ENCODE assay signal across 22 cellular contexts in the genomic region with DNA sequence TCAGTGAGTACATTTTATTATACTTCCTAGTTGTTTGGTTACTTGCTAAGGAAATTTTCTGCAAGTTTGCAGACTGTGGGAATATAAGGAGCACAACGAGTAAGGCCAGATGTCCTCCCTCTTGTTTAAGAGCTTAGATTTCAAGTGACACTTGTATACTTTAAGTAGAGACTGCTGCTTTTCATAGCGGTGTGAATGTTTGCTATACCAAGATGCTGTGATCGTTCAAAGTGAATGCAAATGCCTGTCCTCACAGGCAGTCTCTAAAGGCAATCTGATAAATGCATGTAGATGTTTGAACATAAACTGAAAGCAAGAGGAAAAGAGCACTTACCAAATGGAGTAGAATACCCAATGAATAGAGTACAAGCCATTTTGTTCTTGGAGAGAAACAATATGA.
DNase-seq lines count a peak whose midpoint lies in the region; ATAC-seq, FAIRE-seq and TF ChIP-seq lines count a peak whose summit lies in the region.
"Had no signal": no experiment of that assay in that cellular context is flagged by ENCODE, and none has a peak within 500 bp of the region (broad histone marks: within the 10 kb centered on the region; RNA-seq: fewer than 3 reads in every experiment).

No MANE protein-coding gene starts in this region.

- TF ChIP-seq CTCF in left lung (IDR thresholded peaks at IDR 0.05) (no peak), D721Med (IDR thresholded peaks at IDR 0.05; ENCODE audit: insufficient read depth, missing control alignments) (no peak)

- DNase-seq in DMS53 (lab: John Stamatoyannopoulos, UW) (peak; percentile 6), DMS53 treated with DMSO at 0.1 percent for 48 hours (lab: John Stamatoyannopoulos, UW; ENCODE audit: unreplicated experiment) (no peak), OCI-M1 (lab: John Stamatoyannopoulos, UW) (peak; percentile 21), left lung (no peak), D721Med (ENCODE audit: insufficient read length, low spot score) (no peak), T-helper 17 cell (no peak)
- DNase-seq: 8988T; CD4-positive, alpha-beta memory T cell; DMS79; HFFc6; KBM-7; MM.1S; NCI-H1048; NCI-H1436 treated with DMSO at 0.1 percent for 48 hours; NCI-H2029 treated with DMSO at 0.1 percent for 48 hours; NCI-H446; NK-92 treated with Interleukin-12 subunit alpha and Interleukin-12 subunit beta, amount 100 ng/mL, for 24 hours; Peyer's patch had no signal

- H3K27ac Mint-ChIP-seq in T-helper 17 cell, result no peak overlapping the region
- H3K27ac Mint-ChIP-seq: CD4-positive, alpha-beta memory T cell; HFFc6 had no signal

- H3K4me3 ChIP-seq in left lung, result no peak overlapping the region
- H3K4me3 ChIP-seq: BLaER1 treated with 17β-estradiol and CSF1 and Interleukin-3, amounts not matched to agents 10 nM and 100 nM; Peyer's patch had no signal

- intact Hi-C loops in left lung (cut with DNase I), result no loop called here

- H3K4me1 ChIP-seq in left lung, result no peaks in the 10 kb centered on the region
- H3K4me1 ChIP-seq: Peyer's patch had no signal

- H3K27ac ChIP-seq in left lung, result no peak overlapping the region
- H3K27ac ChIP-seq: BLaER1 treated with 17β-estradiol and CSF1 and Interleukin-3, amounts not matched to agents 10 nM and 100 nM; Peyer's patch had no signal

- peaks cover 4% of the 10 kb centered on the region for H3K27me3 Mint-ChIP-seq in T-helper 17 cell
- H3K27me3 Mint-ChIP-seq: CD4-positive, alpha-beta memory T cell had no signal

- H3K27me3 ChIP-seq in left lung, result no peaks in the 10 kb centered on the region
- H3K27me3 ChIP-seq: BLaER1 treated with 17β-estradiol and CSF1 and Interleukin-3, amounts not matched to agents 10 nM and 100 nM; Peyer's patch had no signal

- no peaks in the 10 kb centered on the region for H3K36me3 ChIP-seq in left lung
- H3K36me3 ChIP-seq: Peyer's patch had no signal

- no peak overlapping the region for H3K4me3 Mint-ChIP-seq in T-helper 17 cell
- H3K4me3 Mint-ChIP-seq: CD4-positive, alpha-beta memory T cell; HFFc6 had no signal

- ATAC-seq in left lung, result peak; percentile 41
- ATAC-seq in HG03097 (IDR thresholded peaks at IDR 0.05; ENCODE audit: low FRiP score, unreplicated experiment), result no peak
- ATAC-seq in T-helper 17 cell, result no peak
- ATAC-seq: SK-N-SH treated with all-trans-retinoic acid at 6 μM for 48 hours had no signal

- peaks cover 2% of the 10 kb centered on the region for H3K36me3 Mint-ChIP-seq in T-helper 17 cell (ENCODE audit: low read depth)
- H3K36me3 Mint-ChIP-seq: CD4-positive, alpha-beta memory T cell had no signal

- no peaks in the 10 kb centered on the region for H3K4me1 Mint-ChIP-seq in T-helper 17 cell
- H3K4me1 Mint-ChIP-seq: CD4-positive, alpha-beta memory T cell had no signal

- FAIRE-seq in D721Med (lab: Jason Lieb, UNC), result no peak
- FAIRE-seq: H54 had no signal

- H3K9me3 ChIP-seq in left lung, result no peaks in the 10 kb centered on the region
- H3K9me3 ChIP-seq in T-helper 17 cell (ENCODE audit: control insufficient read depth, low read length, poor library complexity, severe bottlenecking), result no peaks in the 10 kb centered on the region
- H3K9me3 ChIP-seq: Peyer's patch had no signal

Comparison
In these comparisons a context has a peak if more than half of its experiments do, and no peak if none do; other contexts are left out.
1. DNase-seq: peak in DMS53 (single experiment) and OCI-M1 (single experiment); none in DMS53 treated with DMSO at 0.1 percent for 48 hours (single experiment), left lung (0 of 2), D721Med (single experiment) and T-helper 17 cell (0 of 3).